In genomic region chr12:53066594-53066978, GRCh38 we compare ENCODE assay signal across 1 cellular context.
TF ChIP-seq lines count a peak whose summit lies in the region.

No MANE protein-coding gene starts in this region.

TF ChIP-seq in IMR-90, 13 proteins besides CTCF, POLR2A, EP300 and RAD21:
- no peak for TF ChIP-seq SMC3 (IDR thresholded peaks at IDR 0.05; ENCODE audit: low read depth, low read length)
